In genomic region chr2:102245266-102246151, GRCh38 we compare ENCODE assay signal across 15 cellular contexts. TPM values are rescaled to one million over a fixed set of nuclear protein-coding genes. Genes with fewer than 3 reads are reported as not detected.
DNase-seq lines count a peak whose midpoint lies in the region; ATAC-seq and TF ChIP-seq lines count a peak whose summit lies in the region.
"Had no signal": no experiment of that assay in that cellular context is flagged by ENCODE, and none has a peak within 500 bp of the region (broad histone marks: within the 10 kb centered on the region; RNA-seq: fewer than 3 reads in every experiment).

No MANE protein-coding gene starts in this region.

- H3K79me2 ChIP-seq in HCT116 (ENCODE audit: insufficient read depth, low read length) (no peaks in the 10 kb centered on the region), hepatocyte (no peaks in the 10 kb centered on the region)

- H3K36me3 ChIP-seq in HCT116 (ENCODE audit: control insufficient read depth in 1 of 2, insufficient read depth in 2 of 2, low read length in 2 of 2) (no peaks in the 10 kb centered on the region), hepatocyte (replicated peaks; ENCODE audit: insufficient read depth, low read depth) (no peaks in the 10 kb centered on the region)

- peak; percentile 15; the same call in 1 of the 2 replicates for TF ChIP-seq RAD21 in HCT116 (IDR thresholded peaks at IDR 0.05; ENCODE audit: low read depth)

- peaks cover 0 to 6% of the 10 kb centered on the region in 2 experiments; a peak in 3 of 4 replicates for H3K4me1 ChIP-seq in HCT116 (ENCODE audit: control insufficient read depth in 1 of 2, insufficient read depth in 2 of 2, low read length in 2 of 2)
- peaks cover 1% of the 10 kb centered on the region for H3K4me1 ChIP-seq in hepatocyte (ENCODE audit: insufficient read depth)

- TF ChIP-seq POLR2A in HCT116 (IDR thresholded peaks at IDR 0.05; ENCODE audit: borderline replicate concordance, extremely low read depth, insufficient read depth, insufficient read length), result no peak

- H3K4me2 ChIP-seq in HCT116 (ENCODE audit: low read length), result no peak overlapping the region
- peak overlapping the region; percentile 49 for H3K4me2 ChIP-seq in hepatocyte

- H3K4me3 ChIP-seq in AG09309 (ENCODE audit: control insufficient read depth, low read depth, low read length) (peak overlapping the region; percentile 33), HCT116 (replicated peaks in 1 of 2; ENCODE audit: low read depth in 1 of 2, low read length in 2 of 2) (no peak overlapping the region), choroid plexus epithelial cell (ENCODE audit: low read depth, low read length) (peak overlapping the region; percentile 13), hepatocyte (no peak overlapping the region)
- H3K4me3 ChIP-seq: SK-N-MC had no signal

- POLR2A ChIA-PET in HCT116 (lab: Charles Lee), result no interaction called here

- H2AFZ ChIP-seq in HCT116 (ENCODE audit: low read depth, low read length, poor library complexity, severe bottlenecking) (no peak overlapping the region), hepatocyte (no peak overlapping the region)

- no peak overlapping the region for H3K9ac ChIP-seq in HCT116 (ENCODE audit: low read length)

- 73% methylated on average over 23 of the region's 27 CpGs for WGBS in hepatocyte (ENCODE audit: low lambda C conversion rate, missing lambda C conversion rate)

- no TSS peak for BruUV-seq in HCT116 (replicated peaks; lab: Mats Ljungman, UMichigan)

- ATAC-seq in HCT116 (no peak), GM21390 (IDR thresholded peaks at IDR 0.05; ENCODE audit: unreplicated experiment) (no peak), GM19463 (IDR thresholded peaks at IDR 0.05; ENCODE audit: unreplicated experiment) (no peak)

- RAD21 ChIA-PET in HCT116 (lab: Charles Lee; ENCODE audit: low non-redundant PET in 1 of 2, low total read pairs in 2 of 2, uncharacterized antibody in 2 of 2, unreplicated experiment in 2 of 2), result no interaction called here

- H3K9me2 ChIP-seq in HCT116 (ENCODE audit: insufficient read depth) (no peaks in the 10 kb centered on the region), hepatocyte (replicated peaks; ENCODE audit: insufficient read depth) (no peaks in the 10 kb centered on the region)

- TF ChIP-seq CTCF in AG09309 (IDR thresholded peaks at IDR 0.05; ENCODE audit: control insufficient read depth, insufficient read depth, low read depth, low read length, missing control alignments) (peak; percentile 48), HCT116 (IDR thresholded peaks at IDR 0.05 in 2 of 3, conservative IDR thresholded peaks at IDR 0.05 in 1 of 3; ENCODE audit: borderline replicate concordance in 1 of 3, insufficient read depth in 1 of 3, low read depth in 2 of 3, low read length in 2 of 3) (no peak), choroid plexus epithelial cell (conservative IDR thresholded peaks at IDR 0.05; ENCODE audit: low read depth, low read length) (peak; percentile 57), hepatocyte (IDR thresholded peaks at IDR 0.05; ENCODE audit: poor library complexity) (no peak)

- H3K9me3 ChIP-seq in HCT116 (ENCODE audit: control insufficient read depth in 1 of 2, insufficient read depth in 1 of 2, low read depth in 1 of 2, low read length in 2 of 2), result no peaks in the 10 kb centered on the region
- no peaks in the 10 kb centered on the region for H3K9me3 ChIP-seq in hepatocyte (ENCODE audit: low read depth)

- H3K27me3 ChIP-seq in HCT116 (ENCODE audit: insufficient read depth, low read length) (no peaks in the 10 kb centered on the region), hepatocyte (no peaks in the 10 kb centered on the region)

- CTCF ChIA-PET in HCT116 (lab: Charles Lee), result interaction anchor here (1.1 kb wide), 1 partner anchor 362 kb away, joined by 3 read pairs; no protein-coding TSS in a partner anchor

- H4K20me1 ChIP-seq in HCT116 (ENCODE audit: insufficient read depth), result no peaks in the 10 kb centered on the region
- H4K20me1 ChIP-seq in hepatocyte (ENCODE audit: insufficient read depth, poor library complexity, severe bottlenecking), result no peaks in the 10 kb centered on the region

- intact Hi-C loops in HCT116 (cut with micrococcal nuclease), result no loop called here

- DNase-seq in AG09309 (ENCODE audit: low read depth) (no peak), HCT116 (ENCODE audit: low read depth, low spot score) (no peak), choroid plexus epithelial cell (ENCODE audit: low read depth) (peak; percentile 65), hepatocyte (ENCODE audit: low spot score) (no peak), mucosa of gallbladder (ENCODE audit: low spot score) (no peak), NCI-H69 (lab: John Stamatoyannopoulos, UW) (no peak)
- DNase-seq: activated B cell treated with CpG ODN at 0.5 μM for 24 hours; CD4-positive, alpha-beta T cell; kidney; NCI-H2081 treated with DMSO at 0.1 percent for 48 hours; stimulated activated CD4-positive, alpha-beta T cell treated with anti-CD3 and anti-CD28 coated beads, Interleukin-1b, Interleukin-23, amount 100 ng/mL, for 48 hours had no signal

- no peak overlapping the region for H3K27ac ChIP-seq in HCT116 (ENCODE audit: low read depth, low read length)
- no peak overlapping the region for H3K27ac ChIP-seq in hepatocyte
- H3K27ac ChIP-seq: SK-N-MC had no signal

TF ChIP-seq in HCT116, 20 proteins besides CTCF, POLR2A, EP300 and RAD21:
- TF ChIP-seq ZBTB33 (IDR thresholded peaks at IDR 0.05; ENCODE audit: extremely low read depth, insufficient replicate concordance, low read length), result no peak
- no peak for TF ChIP-seq SRF (IDR thresholded peaks at IDR 0.05; ENCODE audit: low read depth)
- TF ChIP-seq CBX3 (IDR thresholded peaks at IDR 0.05; ENCODE audit: low read depth), result no peak
- TF ChIP-seq JUND (IDR thresholded peaks at IDR 0.05), result no peak
- no peak for TF ChIP-seq TCF7L2 (IDR thresholded peaks at IDR 0.05; ENCODE audit: borderline replicate concordance, extremely low read depth, insufficient read depth, insufficient read length)
TF ChIP-seq in HCT116: peak in this region for 0.

RNA-seq across cellular contexts. Expression of gene IL1RL2, which starts 58.7 kb away (rescaled TPM):
- total RNA-seq in HCT116 (2021; ENCODE audit: unreplicated experiment), result not detected
- not detected in 2 replicates for polyA plus RNA-seq in HCT116 (2012)
- total RNA-seq in hepatocyte, result not detected in 2 replicates
- polyA plus RNA-seq in hepatocyte, result 1.3 TPM in 1 of 2 replicates, not detected in the other
- 2.3 TPM for total RNA-seq in mucosa of gallbladder
- total RNA-seq: activated B cell treated with CpG ODN at 0.5 μM for 24 hours; CD4-positive, alpha-beta T cell; H4 had no signal

Comparison
In these comparisons a context has a peak if more than half of its experiments do, and no peak if none do; other contexts are left out.
1. H3K4me3 ChIP-seq: peak in AG09309 (single experiment) and choroid plexus epithelial cell (single experiment); none in HCT116 (0 of 2) and hepatocyte (single experiment).
2. CTCF ChIP-seq: peak in AG09309 (single experiment) and choroid plexus epithelial cell (single experiment); none in HCT116 (0 of 3) and hepatocyte (single experiment).